In the genomic region with DNA sequence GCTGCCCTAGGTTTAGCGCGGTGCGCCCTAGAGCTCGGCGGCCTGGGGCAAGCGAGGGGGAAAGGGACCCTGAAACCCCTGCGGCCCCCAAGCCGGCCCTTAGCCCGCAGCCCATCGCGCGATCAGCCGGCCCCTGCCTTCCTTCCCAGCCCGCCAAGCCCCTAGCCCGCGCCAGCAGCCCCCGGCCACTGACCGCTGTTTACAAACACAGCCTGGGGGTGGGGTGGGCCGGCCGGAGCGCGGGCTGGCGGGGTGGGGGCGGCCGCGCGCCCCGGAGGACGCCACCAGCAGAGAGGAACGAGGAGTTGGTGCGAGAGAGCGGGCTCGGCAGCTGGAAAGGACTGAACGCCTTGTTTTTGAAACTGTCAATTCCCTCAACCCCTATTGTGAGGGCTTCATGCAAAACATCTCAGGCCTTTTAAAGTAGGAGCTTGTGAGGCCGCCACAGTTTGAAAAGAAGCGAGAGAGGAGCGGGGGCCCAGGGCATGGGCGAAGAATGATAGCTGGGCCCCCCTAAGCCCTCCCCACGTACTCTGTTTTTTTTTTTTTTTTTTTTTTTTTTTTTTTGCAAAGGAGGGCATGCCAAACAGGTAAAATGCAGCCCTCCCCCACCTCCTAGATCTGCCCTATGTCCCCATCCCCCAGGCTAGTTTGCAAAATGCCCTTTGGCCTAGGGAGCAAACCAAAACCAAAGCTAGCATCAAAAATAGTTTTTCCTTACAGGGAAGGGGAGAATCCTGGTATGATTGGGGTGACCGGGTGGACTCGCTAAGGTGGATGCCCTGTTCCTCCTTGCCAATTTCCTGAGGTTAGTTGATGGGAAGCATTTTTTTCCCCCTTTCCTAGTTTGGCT, we compare ENCODE assay signal across 8 cellular contexts. TPM values are rescaled to one million over a fixed set of nuclear protein-coding genes. Genes with fewer than 3 reads are reported as not detected.
DNase-seq lines count a peak whose midpoint lies in the region; ATAC-seq and TF ChIP-seq lines count a peak whose summit lies in the region.

No MANE protein-coding gene starts in this region.

- H3K9me3 ChIP-seq in fibroblast of lung (ENCODE audit: control insufficient read depth, insufficient read depth, low read depth, low read length): no peaks in the 10 kb centered on the region
- no peaks in the 10 kb centered on the region for H3K9me3 ChIP-seq in thymus (ENCODE audit: control insufficient read depth)

- peak overlapping the region; percentile 76 for H2BK120ac ChIP-seq in mesendoderm (ENCODE audit: low read depth, low read length)

- H4K8ac ChIP-seq in mesendoderm (ENCODE audit: low read depth, low read length): no peak overlapping the region

- H3K9ac ChIP-seq in fibroblast of lung (ENCODE audit: insufficient read depth, low read length) (peak overlapping the region; percentile 45), mesendoderm (ENCODE audit: low read length) (peak overlapping the region; percentile 90)

- H2BK5ac ChIP-seq in mesendoderm (ENCODE audit: low read length): peak overlapping the region; percentile 99

- peak overlapping the region; percentile 10 for H2BK15ac ChIP-seq in mesendoderm (replicated peaks; ENCODE audit: low read depth)

- H4K5ac ChIP-seq in mesendoderm (ENCODE audit: low read length): peak overlapping the region; percentile 98

- no peaks in the 10 kb centered on the region for H3K79me2 ChIP-seq in fibroblast of lung (ENCODE audit: control insufficient read depth, insufficient read depth, low read length)
- H3K79me2 ChIP-seq in mesendoderm (ENCODE audit: control insufficient read depth, insufficient read depth, low read length): peaks cover 8% of the 10 kb centered on the region

- H3K23ac ChIP-seq in mesendoderm (ENCODE audit: low read length): no peak overlapping the region

- H3K36me3 ChIP-seq in fibroblast of lung (ENCODE audit: control insufficient read depth, insufficient read depth, low read length) (no peaks in the 10 kb centered on the region), mesendoderm (ENCODE audit: control insufficient read depth, insufficient read depth, low read length) (no peaks in the 10 kb centered on the region), thymus (ENCODE audit: control insufficient read depth, insufficient read depth) (no peaks in the 10 kb centered on the region)

- no peak for TF ChIP-seq CTCF in fibroblast of lung (conservative IDR thresholded peaks at IDR 0.05 in 1 of 2, IDR thresholded peaks at IDR 0.05 in 1 of 2; ENCODE audit: low read depth in 1 of 2, low read length in 2 of 2)

- no peak for ATAC-seq in GM19463 (IDR thresholded peaks at IDR 0.05; ENCODE audit: unreplicated experiment)

- no CpG with 5 or more reads among the region's 41 CpGs for WGBS in mesendoderm (ENCODE audit: extremely low coverage, insufficient coverage, low lambda C conversion rate)
- WGBS in thymus: 26% methylated on average over 41 of the region's 41 CpGs

- H3K56ac ChIP-seq in mesendoderm (ENCODE audit: low read length): peak overlapping the region; percentile 96

- peak overlapping the region; percentile 90 for H3K4ac ChIP-seq in mesendoderm (ENCODE audit: low read depth, low read length)

- H3K4me2 ChIP-seq in fibroblast of lung (ENCODE audit: extremely low read depth, insufficient read depth, low read length): peak overlapping the region; percentile 58
- peak overlapping the region; percentile 42 for H3K4me2 ChIP-seq in mesendoderm (ENCODE audit: low read length)

- no peaks in the 10 kb centered on the region for H4K20me1 ChIP-seq in fibroblast of lung (ENCODE audit: control insufficient read depth, extremely low read depth, insufficient read depth, low read length)

- H3K27ac ChIP-seq in fibroblast of lung (ENCODE audit: insufficient read depth, low read length): peak overlapping the region; percentile 53
- peak overlapping the region; percentile 98 for H3K27ac ChIP-seq in mesendoderm (ENCODE audit: low read depth, low read length)
- H3K27ac ChIP-seq in thymus (ENCODE audit: low read depth): no peak overlapping the region

- peak overlapping the region; percentile 39 for H2AFZ ChIP-seq in fibroblast of lung (ENCODE audit: low read length)

- H3K27me3 ChIP-seq in fibroblast of lung (ENCODE audit: control insufficient read depth, insufficient read depth, low read length) (no peaks in the 10 kb centered on the region), mesendoderm (ENCODE audit: insufficient read depth, low read length, poor library complexity) (no peaks in the 10 kb centered on the region), thymus (ENCODE audit: control insufficient read depth, insufficient read depth) (peaks cover 22% of the 10 kb centered on the region)

- H3K4me1 ChIP-seq in fibroblast of lung (ENCODE audit: control insufficient read depth, extremely low read depth, insufficient read depth, low read length): no peaks in the 10 kb centered on the region
- peaks cover 25% of the 10 kb centered on the region for H3K4me1 ChIP-seq in mesendoderm (ENCODE audit: control insufficient read depth, low read depth, low read length)
- no peaks in the 10 kb centered on the region for H3K4me1 ChIP-seq in thymus (ENCODE audit: control insufficient read depth, insufficient read depth, low read length)

- no peaks in the 10 kb centered on the region for H3K79me1 ChIP-seq in mesendoderm (ENCODE audit: low read length)

- peak overlapping the region; percentile 100 for H3K18ac ChIP-seq in mesendoderm (ENCODE audit: low read length)

- H2AK5ac ChIP-seq in mesendoderm (ENCODE audit: low read length): no peak overlapping the region

- H3K4me3 ChIP-seq in fibroblast of lung (replicated peaks in 1 of 4; ENCODE audit: control extremely low read depth in 1 of 4, insufficient read depth in 1 of 4, low read depth in 3 of 4, low read length in 4 of 4) (peak overlapping the region in 3 of 4 experiments; percentile 22 to 39 (median 25)), mesendoderm (ENCODE audit: low read length) (no peak overlapping the region), thymus (ENCODE audit: low read length) (peak overlapping the region; percentile 30)

- DNase-seq in NCI-H526 treated with DMSO at 0.1 percent for 48 hours (lab: John Stamatoyannopoulos, UW) (peak; percentile 56), fibroblast of lung (ENCODE audit: low read depth in 2 of 2) (peak; percentile 35 to 48), mesendoderm (peak; percentile 91), GM19240 (ENCODE audit: insufficient read length, low spot score) (no peak), RKO (ENCODE audit: low spot score) (no peak), dedifferentiated amniotic fluid mesenchymal stem cell (ENCODE audit: extremely low spot score) (no peak)

RNA-seq across cellular contexts. Expression of a gene that starts 15.0 kb away (rescaled TPM):
- total RNA-seq in fibroblast of lung: 0.50 and 0.51 TPM in 2 replicates
- 0.28 and 0.49 TPM in 2 replicates for polyA plus RNA-seq in fibroblast of lung
- polyA plus RNA-seq in fibroblast of lung (2012): 0.16 and 0.73 TPM in 2 replicates
- 0.15 and 1.1 TPM in 2 replicates for polyA minus RNA-seq in fibroblast of lung (ENCODE audit: low replicate concordance)
- 1.6 TPM for polyA plus RNA-seq in mesendoderm (2013, experiment 1 of 2)
- 1.7 TPM for polyA plus RNA-seq in mesendoderm (2013, experiment 2 of 2)
- polyA plus RNA-seq in thymus: 0.73 TPM

RNA-seq across cellular contexts. Expression of a gene that starts 23.6 kb away (rescaled TPM):
- 33.1 and 56.3 TPM in 2 replicates for total RNA-seq in fibroblast of lung
- 25.1 and 25.6 TPM in 2 replicates for polyA plus RNA-seq in fibroblast of lung
- 12.8 and 14.0 TPM in 2 replicates for polyA plus RNA-seq in fibroblast of lung (2012)
- 12.3 and 26.8 TPM in 2 replicates for polyA minus RNA-seq in fibroblast of lung (ENCODE audit: low replicate concordance)
- polyA plus RNA-seq in mesendoderm (2013, experiment 1 of 2): 37.4 TPM
- polyA plus RNA-seq in mesendoderm (2013, experiment 2 of 2): 40.3 TPM
- 23.0 TPM for polyA plus RNA-seq in thymus

Comparison
In these comparisons a context has a peak if more than half of its experiments do, and no peak if none do; other contexts are left out.
1. DNase-seq: peak in NCI-H526 treated with DMSO at 0.1 percent for 48 hours (single experiment), fibroblast of lung (2 of 2) and mesendoderm (single experiment); none in GM19240 (single experiment), RKO (single experiment) and dedifferentiated amniotic fluid mesenchymal stem cell (single experiment).